In the genomic region with DNA sequence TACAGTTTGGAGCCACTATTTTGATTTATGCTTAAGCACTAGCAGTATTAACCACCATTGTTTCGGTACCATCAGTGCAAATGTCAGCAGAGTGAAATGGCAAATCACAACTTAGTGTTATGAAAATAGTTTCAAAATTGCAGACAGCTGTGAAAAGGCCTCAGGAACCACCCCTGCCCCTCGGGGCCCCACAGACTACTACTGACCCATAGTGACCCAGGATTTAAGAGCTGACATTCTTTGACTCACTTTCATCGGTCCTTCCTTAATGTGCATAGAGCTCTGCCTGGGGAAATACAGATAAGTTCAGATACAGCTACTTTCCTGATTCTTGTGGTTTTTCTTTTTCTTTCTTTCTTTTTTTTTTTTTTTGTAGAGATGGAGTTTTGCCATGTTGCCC, we compare ENCODE assay signal across 28 cellular contexts. TPM values are rescaled to one million over a fixed set of nuclear protein-coding genes. Genes with fewer than 3 reads are reported as not detected.
A peak's percentile ranks its signal among the peaks of the same experiment; 100 is the strongest.
DNase-seq lines count a peak whose midpoint lies in the region; ATAC-seq, FAIRE-seq and TF ChIP-seq lines count a peak whose summit lies in the region.
"Had no signal": no experiment of that assay in that cellular context is flagged by ENCODE, and none has a peak within 500 bp of the region (broad histone marks: within the 10 kb centered on the region; RNA-seq: fewer than 3 reads in every experiment).

No MANE protein-coding gene starts in this region.

- H3K4me1 ChIP-seq in KMS-11 (ENCODE audit: low read depth, poor library complexity, severe bottlenecking) (peaks cover 56% of the 10 kb centered on the region), osteoblast (ENCODE audit: insufficient read depth, low read length) (peaks cover 9% of the 10 kb centered on the region)
- H3K4me1 ChIP-seq: breast epithelium had no signal

- TF ChIP-seq CTCF in KMS-11 (conservative IDR thresholded peaks at IDR 0.05; ENCODE audit: low read depth, low read length) (no peak), osteoblast (IDR thresholded peaks at IDR 0.05; ENCODE audit: extremely low read depth, low read depth, low read length) (no peak)

- no peaks in the 10 kb centered on the region for H3K79me2 ChIP-seq in KMS-11 (ENCODE audit: insufficient read depth, low read depth)
- H3K79me2 ChIP-seq in osteoblast (ENCODE audit: insufficient read depth, low read length), result peaks cover 13% of the 10 kb centered on the region

- no peak for TF ChIP-seq POLR2A in H54 (IDR thresholded peaks at IDR 0.05; ENCODE audit: low read depth, low read length)

- H3K4me3 ChIP-seq in KMS-11 (IDR thresholded peaks at IDR 0.05; ENCODE audit: insufficient read depth, low read depth, low read length) (no peak overlapping the region), osteoblast (ENCODE audit: insufficient read depth, low read length) (no peak overlapping the region)
- H3K4me3 ChIP-seq: breast epithelium, coronary artery, ovary, right atrium auricular region had no signal

- H3K36me3 ChIP-seq in KMS-11 (ENCODE audit: insufficient read depth) (no peaks in the 10 kb centered on the region), osteoblast (ENCODE audit: insufficient read depth, low read length) (no peaks in the 10 kb centered on the region)
- H3K36me3 ChIP-seq: ovary, right atrium auricular region had no signal

- no peaks in the 10 kb centered on the region for H3K9me3 ChIP-seq in osteoblast (ENCODE audit: low read depth, low read length)
- H3K9me3 ChIP-seq: breast epithelium, ovary, right atrium auricular region had no signal

- no peak overlapping the region for H3K9ac ChIP-seq in KMS-11

- H4K20me1 ChIP-seq in KMS-11 (ENCODE audit: insufficient read depth) (no peaks in the 10 kb centered on the region), osteoblast (ENCODE audit: insufficient read depth, low read length) (no peaks in the 10 kb centered on the region)

- peak; percentile 35 for ATAC-seq in GM18867 (IDR thresholded peaks at IDR 0.05; ENCODE audit: unreplicated experiment)
- ATAC-seq in HG03175 (IDR thresholded peaks at IDR 0.05; ENCODE audit: unreplicated experiment), result no peak
- no peak for ATAC-seq in GM21529 (IDR thresholded peaks at IDR 0.05; ENCODE audit: unreplicated experiment)
- ATAC-seq: HCT116; naive thymus-derived CD4-positive, alpha-beta T cell had no signal

- H3K27ac ChIP-seq in KMS-11, result peak overlapping the region; percentile 17; the same call in 1 of the 2 replicates
- no peak overlapping the region for H3K27ac ChIP-seq in osteoblast (ENCODE audit: low read depth, low read length)
- H3K27ac ChIP-seq: breast epithelium, coronary artery, ovary, right atrium auricular region had no signal

- H3K4me2 ChIP-seq in KMS-11 (peak overlapping the region; percentile 58), osteoblast (ENCODE audit: insufficient read depth, low read length) (no peak overlapping the region)

- H2AFZ ChIP-seq in KMS-11 (ENCODE audit: low read depth) (peak overlapping the region; percentile 6), osteoblast (ENCODE audit: low read length) (peak overlapping the region; percentile 66)

- no peak for FAIRE-seq in H54 (lab: Jason Lieb, UNC)
- FAIRE-seq: kidney, TTC549, urothelium cell line had no signal

- H3K27me3 ChIP-seq in KMS-11 (ENCODE audit: insufficient read depth, low read depth) (no peaks in the 10 kb centered on the region), osteoblast (ENCODE audit: insufficient read depth, low read length) (no peaks in the 10 kb centered on the region)
- H3K27me3 ChIP-seq: breast epithelium, ovary, right atrium auricular region had no signal

- DNase-seq in amniotic epithelial cell (ENCODE audit: low read depth), result peak; percentile 49
- no peak for DNase-seq in osteoblast (ENCODE audit: insufficient read length, low spot score, missing footprints)
- DNase-seq in inferior parietal cortex (ENCODE audit: extremely low spot score), result no peak
- no peak for DNase-seq in H54 (ENCODE audit: insufficient read length, low spot score)
- DNase-seq: activated CD4-positive, alpha-beta T cell treated with anti-CD3 and anti-CD28 coated beads, Interleukin-2, amount 10 ng/mL, durations not matched to agents 7 days and 5 days; activated effector memory CD4-positive, alpha-beta T cell treated with Interleukin-2 at 50 U/mL for 16 hours; COR-L47; endodermal cell; hypothalamus; kidney; mammary epithelial cell; naive thymus-derived CD4-positive, alpha-beta T cell; NCI-H1436 treated with DMSO at 0.1 percent for 48 hours; NCI-H2171; NCI-H526; ovary; SHP77; substantia nigra had no signal

RNA-seq across cellular contexts. Expression of a gene that starts 3.3 kb away (rescaled TPM):
- total RNA-seq in osteoblast, result 18.0 and 20.6 TPM in 2 replicates

RNA-seq across cellular contexts. Expression of a gene that starts 49.9 kb away (rescaled TPM):
- total RNA-seq in osteoblast, result 8.0 and 8.7 TPM in 2 replicates
